Comparison of ENCODE assay signal across 1 cellular context in genomic region chr10:22629843-22630228, GRCh38.
TF ChIP-seq lines count a peak whose summit lies in the region.

No MANE protein-coding gene starts in this region.

TF ChIP-seq in HEK293T, 16 proteins besides CTCF, POLR2A, EP300 and RAD21 (continued from another document):
- TF ChIP-seq LEF1 (IDR thresholded peaks at IDR 0.05; ENCODE audit: borderline replicate concordance) (no peak), L3MBTL2 (conservative IDR thresholded peaks at IDR 0.05) (no peak), FOXA1 (IDR thresholded peaks at IDR 0.05) (no peak), FOXK2 (IDR thresholded peaks at IDR 0.05) (no peak), BHLHE40 (IDR thresholded peaks at IDR 0.05; ENCODE audit: borderline replicate concordance) (no peak), ELF4 (IDR thresholded peaks at IDR 0.05) (no peak), NFRKB (IDR thresholded peaks at IDR 0.05) (no peak)
